ENCODE assay signal across 8 cellular contexts in genomic region chr12:130026608-130027176, GRCh38.
DNase-seq lines count a peak whose midpoint lies in the region; ATAC-seq and TF ChIP-seq lines count a peak whose summit lies in the region.

No MANE protein-coding gene starts in this region.

- no peaks in the 10 kb centered on the region for H3K9me3 Mint-ChIP-seq in activated naive CD8-positive, alpha-beta T cell treated with anti-CD3 and anti-CD28 coated beads, Interleukin-2, amount 50 U/mL, for 24 hours
- no peaks in the 10 kb centered on the region for H3K9me3 Mint-ChIP-seq in mesothelial cell of epicardium

- no peak for TF ChIP-seq POLR2A in gastrocnemius medialis (IDR thresholded peaks at IDR 0.05)

- H3K27me3 ChIP-seq in ascending aorta (no peaks in the 10 kb centered on the region), gastrocnemius medialis (peaks cover 0 to 5% (median 0%) of the 10 kb centered on the region in 3 donors)

- no peak for ATAC-seq in activated naive CD8-positive, alpha-beta T cell treated with anti-CD3 and anti-CD28 coated beads, Interleukin-2, amount 50 U/mL, for 24 hours
- no peak for ATAC-seq in gastrocnemius medialis
- no peak for ATAC-seq in GM18873 (IDR thresholded peaks at IDR 0.05; ENCODE audit: low FRiP score, unreplicated experiment)

- H3K4me3 Mint-ChIP-seq in activated naive CD8-positive, alpha-beta T cell treated with anti-CD3 and anti-CD28 coated beads, Interleukin-2, amount 50 U/mL, for 24 hours: no peak overlapping the region
- H3K4me3 Mint-ChIP-seq in mesothelial cell of epicardium: no peak overlapping the region

- no peaks in the 10 kb centered on the region for H3K36me3 Mint-ChIP-seq in activated naive CD8-positive, alpha-beta T cell treated with anti-CD3 and anti-CD28 coated beads, Interleukin-2, amount 50 U/mL, for 24 hours (ENCODE audit: low read depth)
- H3K36me3 Mint-ChIP-seq in mesothelial cell of epicardium: no peaks in the 10 kb centered on the region

- no peaks in the 10 kb centered on the region for H3K4me1 Mint-ChIP-seq in activated naive CD8-positive, alpha-beta T cell treated with anti-CD3 and anti-CD28 coated beads, Interleukin-2, amount 50 U/mL, for 24 hours
- no peaks in the 10 kb centered on the region for H3K4me1 Mint-ChIP-seq in mesothelial cell of epicardium

- intact Hi-C loops in ascending aorta (cut with DNase I): no loop called here
- intact Hi-C loops in gastrocnemius medialis (cut with DNase I; ENCODE audit: low total_unique reads): no loop called here

- H3K4me3 ChIP-seq in ascending aorta (no peak overlapping the region), gastrocnemius medialis (no peak overlapping the region)

- H3K9me3 ChIP-seq in ascending aorta (no peaks in the 10 kb centered on the region), gastrocnemius medialis (no peaks in the 10 kb centered on the region)

- no peaks in the 10 kb centered on the region for H3K4me1 ChIP-seq in ascending aorta
- no peaks in the 10 kb centered on the region for H3K4me1 ChIP-seq in gastrocnemius medialis

- H3K27me3 Mint-ChIP-seq in activated naive CD8-positive, alpha-beta T cell treated with anti-CD3 and anti-CD28 coated beads, Interleukin-2, amount 50 U/mL, for 24 hours: peaks cover 10% of the 10 kb centered on the region
- peaks cover 79% of the 10 kb centered on the region for H3K27me3 Mint-ChIP-seq in mesothelial cell of epicardium (ENCODE audit: low read depth)

- peak; percentile 42 for TF ChIP-seq CTCF in mesothelial cell of epicardium (IDR thresholded peaks at IDR 0.05; ENCODE audit: unreplicated experiment)
- peak in 1 of 3 experiments; percentile 23 for TF ChIP-seq CTCF in ascending aorta (IDR thresholded peaks at IDR 0.05)
- peak in 2 of 5 experiments; percentile 24 to 27 for TF ChIP-seq CTCF in gastrocnemius medialis (IDR thresholded peaks at IDR 0.05 in 4 of 5, conservative IDR thresholded peaks at IDR 0.05 in 1 of 5)

- no peak overlapping the region for H3K27ac Mint-ChIP-seq in activated naive CD8-positive, alpha-beta T cell treated with anti-CD3 and anti-CD28 coated beads, Interleukin-2, amount 50 U/mL, for 24 hours
- no peak overlapping the region for H3K27ac Mint-ChIP-seq in mesothelial cell of epicardium

- in situ Hi-C loops in gastrocnemius medialis (cut with MboI; ENCODE audit: low sequenced_read_pairs in 4 of 4): loop anchor here in 1 of 4 donors (25.0 kb wide), 1 partner anchor 711 kb away; no protein-coding TSS in a partner anchor

- DNase-seq in stimulated activated naive CD4-positive, alpha-beta T cell (lab: John Stamatoyannopoulos, UW): peak in 4 of 6 experiments; percentile 5 to 16 (median 9)
- DNase-seq in stimulated activated naive CD4-positive, alpha-beta T cell treated with Interleukin-2 at 50 U/mL for 16 hours (lab: John Stamatoyannopoulos, UW): no peak
- DNase-seq in NCI-H345 treated with DMSO at 0.1 percent for 48 hours (lab: John Stamatoyannopoulos, UW; ENCODE audit: unreplicated experiment) (peak; percentile 7), mesothelial cell of epicardium (ENCODE audit: low spot score in 2 of 2, unreplicated experiment in 2 of 2) (peak in 1 of 2 experiments; percentile 48), ascending aorta (ENCODE audit: low spot score in 2 of 2) (no peak), gastrocnemius medialis (no peak)
- DNase-seq in activated naive CD8-positive, alpha-beta T cell treated with anti-CD3 and anti-CD28 coated beads, Interleukin-2, amount 50 U/mL, for 24 hours: peak; percentile 36

- H3K36me3 ChIP-seq in ascending aorta (no peaks in the 10 kb centered on the region), gastrocnemius medialis (no peaks in the 10 kb centered on the region)

- H3K27ac ChIP-seq in ascending aorta: no peak overlapping the region
- H3K27ac ChIP-seq in gastrocnemius medialis: no peak overlapping the region

Comparison
In these comparisons a context has a peak if more than half of its experiments do, and no peak if none do; other contexts are left out.
1. DNase-seq: peak in stimulated activated naive CD4-positive, alpha-beta T cell (4 of 6), NCI-H345 treated with DMSO at 0.1 percent for 48 hours (single experiment) and activated naive CD8-positive, alpha-beta T cell treated with anti-CD3 and anti-CD28 coated beads, Interleukin-2, amount 50 U/mL, for 24 hours (single experiment); none in stimulated activated naive CD4-positive, alpha-beta T cell treated with Interleukin-2 at 50 U/mL for 16 hours (single experiment), ascending aorta (0 of 2) and gastrocnemius medialis (0 of 2).